In genomic region chr1:174297351-174297750, GRCh38 we compare ENCODE assay signal across 12 cellular contexts.
"Had no signal": no experiment of that assay in that cellular context is flagged by ENCODE, and none has a peak within 500 bp of the region (broad histone marks: within the 10 kb centered on the region; RNA-seq: fewer than 3 reads in every experiment).

No MANE protein-coding gene starts in this region.

- FAIRE-seq: astrocyte had no signal

- H3K27ac ChIP-seq: cardiac muscle cell, transverse colon had no signal

- H3K4me3 ChIP-seq: cardiac muscle cell, transverse colon had no signal

- DNase-seq: activated B cell treated with CpG ODN at 0.5 μM for 24 hours; activated CD4-positive, alpha-beta T cell treated with anti-CD3 and anti-CD28 coated beads, Interleukin-2, amount 10 ng/mL, durations not matched to agents 24 days and 14 days; activated CD8-positive, alpha-beta memory T cell treated with anti-CD3 and anti-CD28 coated beads for 24 hours; activated naive CD4-positive, alpha-beta T cell treated with anti-CD3 and anti-CD28 coated beads for 36 hours; foreskin melanocyte; head of caudate nucleus; right cardiac atrium; T-helper 17 cell; transverse colon had no signal

- H3K27me3 ChIP-seq: cardiac muscle cell, transverse colon had no signal

- ATAC-seq: right cardiac atrium; stimulated activated memory B cell treated with anti-CD40 and anti-IgM and Interleukin-4, amounts not matched to agents 10 μg/mL and 1 μg/mL and 100 μg/mL, for 72 hours; T-helper 17 cell had no signal

- H3K36me3 ChIP-seq: cardiac muscle cell had no signal

- H3K9me3 ChIP-seq: transverse colon had no signal

- H3K4me1 ChIP-seq: transverse colon had no signal
